11 cellular contexts compared by ENCODE assay signal in genomic region chr18:9808190-9808529, GRCh38.
A peak's percentile ranks its signal among the peaks of the same experiment; 100 is the strongest.
DNase-seq lines count a peak whose midpoint lies in the region; ATAC-seq and TF ChIP-seq lines count a peak whose summit lies in the region.
"Had no signal": no experiment of that assay in that cellular context is flagged by ENCODE, and none has a peak within 500 bp of the region (broad histone marks: within the 10 kb centered on the region; RNA-seq: fewer than 3 reads in every experiment).

No MANE protein-coding gene starts in this region.

- H3K27ac ChIP-seq in hepatocyte, result no peak overlapping the region
- peak overlapping the region; percentile 74 to 81 (median 79) for H3K27ac ChIP-seq in sigmoid colon

- DNase-seq in Ammon's horn (ENCODE audit: low spot score) (peak; percentile 64), adipocyte (ENCODE audit: low read depth) (no peak), hepatocyte (ENCODE audit: low spot score) (no peak), sigmoid colon (no peak), middle frontal gyrus (ENCODE audit: extremely low spot score, low spot score) (no peak), GF-D8 (lab: John Stamatoyannopoulos, UW) (no peak)
- DNase-seq in activated naive CD4-positive, alpha-beta T cell treated with anti-CD3 and anti-CD28 coated beads, Interleukin-2, amount 50 U/mL, for 16 hours, result no peak
- DNase-seq: activated B cell treated with CpG ODN at 0.5 μM for 24 hours; activated CD8-positive, alpha-beta memory T cell treated with anti-CD3 and anti-CD28 coated beads, Interleukin-2, amount 50 U/mL, for 4 hours; naive B cell had no signal

- H4K20me1 ChIP-seq in hepatocyte (ENCODE audit: insufficient read depth, poor library complexity, severe bottlenecking), result no peaks in the 10 kb centered on the region

- H3K4me1 ChIP-seq in adipocyte (ENCODE audit: control insufficient read depth, insufficient read depth, low read length), result peaks cover 48% of the 10 kb centered on the region
- H3K4me1 ChIP-seq in hepatocyte (ENCODE audit: insufficient read depth), result peaks cover 32% of the 10 kb centered on the region
- H3K4me1 ChIP-seq in sigmoid colon, result peaks cover 0 to 61% (median 52%) of the 10 kb centered on the region in 4 donors

- peak overlapping the region; percentile 39 for H3K4me2 ChIP-seq in hepatocyte

- intact Hi-C loops in sigmoid colon (cut with DNase I), result no loop called here

- no peaks in the 10 kb centered on the region for H3K9me3 ChIP-seq in adipocyte (ENCODE audit: control insufficient read depth, low read length)
- no peaks in the 10 kb centered on the region for H3K9me3 ChIP-seq in hepatocyte (ENCODE audit: low read depth)
- no peaks in the 10 kb centered on the region for H3K9me3 ChIP-seq in sigmoid colon

- H3K36me3 ChIP-seq in adipocyte (ENCODE audit: control insufficient read depth, insufficient read depth, low read length, severe bottlenecking), result no peaks in the 10 kb centered on the region
- no peaks in the 10 kb centered on the region for H3K36me3 ChIP-seq in hepatocyte (replicated peaks; ENCODE audit: insufficient read depth, low read depth)
- no peaks in the 10 kb centered on the region for H3K36me3 ChIP-seq in sigmoid colon

- TF ChIP-seq EP300 in sigmoid colon (IDR thresholded peaks at IDR 0.05), result no peak

- TF ChIP-seq CTCF in hepatocyte (IDR thresholded peaks at IDR 0.05; ENCODE audit: poor library complexity) (no peak), sigmoid colon (IDR thresholded peaks at IDR 0.05) (peak in 1 of 4 experiments; percentile 31)

- WGBS in hepatocyte (ENCODE audit: low lambda C conversion rate, missing lambda C conversion rate), result 64% methylated on average over 5 of the region's 5 CpGs
- 88 to 90% methylated on average over 5 of the region's 5 CpGs for WGBS in sigmoid colon, 2 donors

- no peaks in the 10 kb centered on the region for H3K9me2 ChIP-seq in hepatocyte (replicated peaks; ENCODE audit: insufficient read depth)

- no peaks in the 10 kb centered on the region for H3K27me3 ChIP-seq in adipocyte (replicated peaks; ENCODE audit: control insufficient read depth, insufficient read depth, low read length)
- H3K27me3 ChIP-seq in hepatocyte, result no peaks in the 10 kb centered on the region
- no peaks in the 10 kb centered on the region for H3K27me3 ChIP-seq in sigmoid colon

- no peak for TF ChIP-seq POLR2A in sigmoid colon (IDR thresholded peaks at IDR 0.05)

- peaks cover 3% of the 10 kb centered on the region for H3K79me2 ChIP-seq in hepatocyte

- H3K9ac ChIP-seq in adipocyte (ENCODE audit: low read length), result peak overlapping the region; percentile 33

- no peak for ATAC-seq in HG02588 (IDR thresholded peaks at IDR 0.05; ENCODE audit: unreplicated experiment)

- H3K4me3 ChIP-seq in adipocyte (ENCODE audit: low read length), result no peak overlapping the region
- H3K4me3 ChIP-seq in hepatocyte, result no peak overlapping the region
- H3K4me3 ChIP-seq in sigmoid colon, result no peak overlapping the region

- H2AFZ ChIP-seq in hepatocyte, result no peak overlapping the region
